Comparison of ENCODE assay signal across 8 cellular contexts in the genomic region with DNA sequence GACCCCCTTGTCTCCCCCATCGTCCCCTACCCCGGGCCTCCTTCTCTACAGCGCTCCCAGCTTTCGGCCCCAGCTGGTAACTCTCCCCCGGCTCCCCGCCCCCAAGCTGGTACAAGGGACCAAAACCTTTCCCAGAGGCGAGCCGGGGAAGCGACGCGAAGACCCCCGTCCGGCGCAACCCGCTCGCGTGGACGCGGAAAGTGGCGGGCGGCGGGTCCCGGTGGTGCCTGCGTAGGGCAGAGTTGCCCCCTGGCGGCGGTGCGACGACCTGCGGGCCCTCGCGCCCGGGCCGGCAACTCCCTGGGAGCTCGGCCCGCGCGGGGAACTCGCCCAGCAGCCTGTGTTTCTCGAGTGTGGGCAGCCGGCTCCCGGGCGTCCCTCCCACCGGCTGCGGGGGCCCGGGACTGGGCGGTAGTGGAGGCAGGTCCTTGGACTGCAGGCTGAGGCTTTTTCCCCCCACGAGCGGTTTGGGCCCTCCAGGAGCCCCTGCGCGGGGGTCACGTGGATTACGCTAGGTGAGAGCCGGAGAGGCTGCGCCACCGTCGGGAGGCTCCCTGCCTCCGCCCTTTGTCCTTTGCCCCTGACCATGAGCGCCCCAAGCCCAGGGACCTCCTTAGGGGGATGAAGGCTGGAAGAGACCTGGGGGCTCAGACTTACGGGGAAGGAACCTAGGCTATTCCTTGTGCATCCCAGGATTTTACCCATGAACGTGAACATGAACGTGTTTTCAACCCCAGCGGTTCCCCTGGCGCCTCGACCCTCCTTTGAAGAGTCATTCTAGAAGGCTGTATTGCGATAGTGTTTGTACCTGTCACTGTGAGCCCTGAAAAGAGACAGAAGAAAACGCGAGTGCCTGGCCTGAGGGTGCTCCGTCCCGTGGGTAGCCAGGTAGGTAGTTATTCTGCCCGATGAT. TPM values are rescaled to one million over a fixed set of nuclear protein-coding genes. Genes with fewer than 3 reads are reported as not detected.
DNase-seq lines count a peak whose midpoint lies in the region; ATAC-seq and TF ChIP-seq lines count a peak whose summit lies in the region.

No MANE protein-coding gene starts in this region.

- H3K4ac ChIP-seq in trophoblast cell (ENCODE audit: low read depth, low read length): no peak overlapping the region

- H3K27ac ChIP-seq in OCI-LY1 (ENCODE audit: low read depth, low read length, poor library complexity, severe bottlenecking) (no peak overlapping the region), trophoblast cell (ENCODE audit: low read depth, low read length) (no peak overlapping the region)

- H2BK12ac ChIP-seq in trophoblast cell (ENCODE audit: low read length): no peak overlapping the region

- no peak for ATAC-seq in GM19455 (IDR thresholded peaks at IDR 0.05; ENCODE audit: unreplicated experiment)
- ATAC-seq in HG03439 (IDR thresholded peaks at IDR 0.05; ENCODE audit: unreplicated experiment): no peak

- no peak overlapping the region for H3K14ac ChIP-seq in trophoblast cell (ENCODE audit: low read length)

- H2BK120ac ChIP-seq in trophoblast cell (ENCODE audit: insufficient read depth, low read length, poor library complexity): no peak overlapping the region

- no peaks in the 10 kb centered on the region for H3K9me2 ChIP-seq in OCI-LY1 (ENCODE audit: low read depth, low read length)

- no peak overlapping the region for H3K9ac ChIP-seq in OCI-LY1 (ENCODE audit: low read length)
- no peak overlapping the region for H3K9ac ChIP-seq in trophoblast cell (ENCODE audit: low read length)

- H4K12ac ChIP-seq in trophoblast cell (ENCODE audit: low read depth, low read length): no peak overlapping the region

- H3K79me1 ChIP-seq in trophoblast cell (ENCODE audit: low read length): no peaks in the 10 kb centered on the region

- DNase-seq in NCI-H2227 (lab: John Stamatoyannopoulos, UW; ENCODE audit: unreplicated experiment): peak; percentile 57
- no peak for DNase-seq in NCI-H2227 treated with DMSO at 0.1 percent for 48 hours (lab: John Stamatoyannopoulos, UW)
- DNase-seq in activated T-helper 1 cell treated with Interleukin-2 at 50 U/mL for 16 hours (ENCODE audit: low read depth): peak; percentile 43
- peak; percentile 47 for DNase-seq in fibroblast of villous mesenchyme (ENCODE audit: low read depth)
- peak; percentile 44 to 76 for DNase-seq in trophoblast cell

- H4K8ac ChIP-seq in trophoblast cell (ENCODE audit: low read depth, low read length): no peak overlapping the region

- H3K4me3 ChIP-seq in OCI-LY1 (ENCODE audit: low read depth, low read length, poor library complexity, severe bottlenecking): no peak overlapping the region
- H3K4me3 ChIP-seq in fibroblast of villous mesenchyme (ENCODE audit: low read depth, low read length): no peak overlapping the region
- H3K4me3 ChIP-seq in trophoblast cell (ENCODE audit: low read depth, low read length): peak overlapping the region; percentile 56

- no peak overlapping the region for H3K23ac ChIP-seq in trophoblast cell (ENCODE audit: low read length)

- H3K4me2 ChIP-seq in OCI-LY1 (ENCODE audit: low read length) (no peak overlapping the region), trophoblast cell (ENCODE audit: low read length) (peak overlapping the region; percentile 81)

- no peak overlapping the region for H4K91ac ChIP-seq in trophoblast cell (ENCODE audit: low read depth, low read length)

- H2BK5ac ChIP-seq in trophoblast cell (ENCODE audit: low read depth, low read length, poor library complexity): no peak overlapping the region

- no peaks in the 10 kb centered on the region for H3F3A ChIP-seq in OCI-LY1 (ENCODE audit: insufficient read depth, low read length)

- no peaks in the 10 kb centered on the region for H3K27me3 ChIP-seq in OCI-LY1 (ENCODE audit: insufficient read depth, low read length)
- H3K27me3 ChIP-seq in trophoblast cell (ENCODE audit: insufficient read depth, low read length): peaks cover 49% of the 10 kb centered on the region

- H3K18ac ChIP-seq in trophoblast cell (ENCODE audit: low read length): no peak overlapping the region

- H3K36me3 ChIP-seq in OCI-LY1 (ENCODE audit: insufficient read depth, low read length) (no peaks in the 10 kb centered on the region), trophoblast cell (ENCODE audit: control insufficient read depth in 1 of 2, insufficient read depth in 2 of 2, low read length in 2 of 2) (no peaks in the 10 kb centered on the region)

- H3K79me2 ChIP-seq in OCI-LY1 (ENCODE audit: insufficient read depth, low read length) (no peaks in the 10 kb centered on the region), trophoblast cell (ENCODE audit: control insufficient read depth, insufficient read depth, low read length, poor library complexity) (no peaks in the 10 kb centered on the region)

- TF ChIP-seq CTCF in OCI-LY1 (IDR thresholded peaks at IDR 0.05; ENCODE audit: low read length) (peak; percentile 48), fibroblast of villous mesenchyme (IDR thresholded peaks at IDR 0.05; ENCODE audit: insufficient read depth, low read depth, low read length) (peak; percentile 77)

- no peaks in the 10 kb centered on the region for H4K20me1 ChIP-seq in OCI-LY1 (ENCODE audit: insufficient read depth, low read length)

- H3K4me1 ChIP-seq in OCI-LY1 (ENCODE audit: insufficient read depth, low read length, severe bottlenecking) (peaks cover 9% of the 10 kb centered on the region), trophoblast cell (ENCODE audit: control insufficient read depth in 1 of 2, insufficient read depth in 2 of 2, low read length in 2 of 2) (peaks cover 17 to 22% of the 10 kb centered on the region in 2 experiments)

- H2AK5ac ChIP-seq in trophoblast cell (ENCODE audit: low read length): no peak overlapping the region

- WGBS in trophoblast cell (ENCODE audit: extremely low coverage, insufficient coverage, insufficient read length): no CpG with 5 or more reads among the region's 70 CpGs

- H2AFZ ChIP-seq in OCI-LY1 (ENCODE audit: low read length) (no peak overlapping the region), trophoblast cell (ENCODE audit: insufficient read depth, low read length, poor library complexity) (no peak overlapping the region)

- H3K9me3 ChIP-seq in OCI-LY1 (ENCODE audit: low read length) (no peaks in the 10 kb centered on the region), trophoblast cell (ENCODE audit: insufficient read depth, low read depth, low read length) (no peaks in the 10 kb centered on the region)

RNA-seq across cellular contexts. Expression of gene FOXD1, which starts 2.9 kb away (rescaled TPM):
- total RNA-seq in fibroblast of villous mesenchyme: 2.2 and 6.1 TPM in 2 replicates
- polyA plus RNA-seq in trophoblast cell (2013): 0.64 and 0.81 TPM in 2 replicates

RNA-seq across cellular contexts. Expression of gene BTF3, which starts 46.8 kb away (rescaled TPM):
- total RNA-seq in fibroblast of villous mesenchyme: 216 and 232 TPM in 2 replicates
- 947 and 972 TPM in 2 replicates for polyA plus RNA-seq in trophoblast cell (2013)
